Comparison of ENCODE assay signal across 17 cellular contexts in genomic region chr10:78058562-78058961, GRCh38.
"Had no signal": no experiment of that assay in that cellular context is flagged by ENCODE, and none has a peak within 500 bp of the region (broad histone marks: within the 10 kb centered on the region; RNA-seq: fewer than 3 reads in every experiment).

No MANE protein-coding gene starts in this region.

- H3K9me3 Mint-ChIP-seq: mesothelial cell of epicardium, naive B cell had no signal

- ATAC-seq: foreskin keratinocyte, gastroesophageal sphincter, heart right ventricle, left cardiac atrium, left lung, left ventricle myocardium superior, lower lobe of right lung, mucosa of descending colon had no signal

- H3K4me3 Mint-ChIP-seq: mesothelial cell of epicardium, naive B cell had no signal

- H3K27ac Mint-ChIP-seq: mesothelial cell of epicardium had no signal

- DNase-seq: dermis blood vessel endothelial cell; dorsolateral prefrontal cortex; effector CD4-positive, alpha-beta T cell; effector memory CD4-positive, alpha-beta T cell; foreskin keratinocyte; head of caudate nucleus; heart right ventricle; hippocampal formation; left cardiac atrium; left lung; left ventricle myocardium superior; lower lobe of right lung; mesenchymal stem cell; mucosa of descending colon; naive B cell had no signal

- H3K27me3 Mint-ChIP-seq: naive B cell had no signal

- H3K4me1 Mint-ChIP-seq: naive B cell had no signal

- H3K36me3 Mint-ChIP-seq: naive B cell had no signal
